ENCODE assay signal across 22 cellular contexts in genomic region chr12:98253207-98253606, GRCh38.
DNase-seq lines count a peak whose midpoint lies in the region; ATAC-seq lines count a peak whose summit lies in the region.
"Had no signal": no experiment of that assay in that cellular context is flagged by ENCODE, and none has a peak within 500 bp of the region (broad histone marks: within the 10 kb centered on the region; RNA-seq: fewer than 3 reads in every experiment).

No MANE protein-coding gene starts in this region.

- WGBS in aorta, 2 donors, result 15 to 35% methylated on average over 5 of the region's 5 CpGs

- H3K9me3 Mint-ChIP-seq in activated naive CD8-positive, alpha-beta T cell treated with anti-CD3 and anti-CD28 coated beads, Interleukin-2, amount 50 U/mL, for 24 hours, result no peaks in the 10 kb centered on the region
- H3K9me3 Mint-ChIP-seq: activated naive CD4-positive, alpha-beta T cell treated with anti-CD3 and anti-CD28 coated beads, Interleukin-2, amount 10 ng/mL, durations not matched to agents 7 days and 5 days; dendritic cell treated with granulocyte-macrophage colony-stimulating factor and Interleukin-4, amounts not matched to agents 40 ng/mL and 50 ng/mL, for 4 days; stimulated activated naive CD8-positive, alpha-beta T cell treated with anti-CD3 and anti-CD28 coated beads, Interleukin-15, amount 100 ng/mL, for 72 hours had no signal

- peak; percentile 96 for DNase-seq in DMS153 (lab: John Stamatoyannopoulos, UW)
- DNase-seq in NCI-H1417 (lab: John Stamatoyannopoulos, UW), result peak; percentile 66 to 95 (median 91)
- peak; percentile 71 for DNase-seq in NCI-H345 treated with DMSO at 0.1 percent for 48 hours (lab: John Stamatoyannopoulos, UW; ENCODE audit: unreplicated experiment)
- peak; percentile 70 for DNase-seq in left kidney (ENCODE audit: low read depth, low spot score)
- no peak for DNase-seq in pons (ENCODE audit: low spot score)
- no peak for DNase-seq in C1 segment of cervical spinal cord (lab: John Stamatoyannopoulos, UW)
- DNase-seq in activated naive CD8-positive, alpha-beta T cell treated with anti-CD3 and anti-CD28 coated beads, Interleukin-2, amount 50 U/mL, for 24 hours, result no peak
- DNase-seq in aorta, result no peak
- DNase-seq: activated CD4-positive, alpha-beta T cell treated with anti-CD3 and anti-CD28 coated beads for 36 hours; activated naive CD4-positive, alpha-beta T cell treated with anti-CD3 and anti-CD28 coated beads, Interleukin-2, amount 10 ng/mL, durations not matched to agents 7 days and 5 days; activated T-cell treated with anti-CD3 and anti-CD28 coated beads, Interleukin-2, amount 50 U/mL, for 48 hours; BE2C; kidney glomerular epithelial cell; mammary epithelial cell; MG63; nucleus accumbens; Peyer's patch; SJCRH30; stimulated activated naive CD8-positive, alpha-beta T cell treated with anti-CD3 and anti-CD28 coated beads, Interleukin-15, amount 100 ng/mL, for 72 hours; transverse colon had no signal

- no peaks in the 10 kb centered on the region for H3K9me3 ChIP-seq in aorta (ENCODE audit: control insufficient read depth, low read length)
- H3K9me3 ChIP-seq: A549, BE2C, MG63, Peyer's patch, SJCRH30, transverse colon had no signal

- H3K27ac Mint-ChIP-seq in activated naive CD8-positive, alpha-beta T cell treated with anti-CD3 and anti-CD28 coated beads, Interleukin-2, amount 50 U/mL, for 24 hours, result no peak overlapping the region
- H3K27ac Mint-ChIP-seq: activated CD4-positive, alpha-beta T cell treated with anti-CD3 and anti-CD28 coated beads for 36 hours; activated naive CD4-positive, alpha-beta T cell treated with anti-CD3 and anti-CD28 coated beads, Interleukin-2, amount 10 ng/mL, durations not matched to agents 7 days and 5 days; dendritic cell treated with granulocyte-macrophage colony-stimulating factor and Interleukin-4, amounts not matched to agents 40 ng/mL and 50 ng/mL, for 4 days; stimulated activated naive CD8-positive, alpha-beta T cell treated with anti-CD3 and anti-CD28 coated beads, Interleukin-15, amount 100 ng/mL, for 72 hours had no signal

- no peak overlapping the region for H3K27ac ChIP-seq in aorta (ENCODE audit: low read depth in 1 of 2, low read length in 2 of 2)
- H3K27ac ChIP-seq: A549, Peyer's patch, SJCRH30, transverse colon had no signal

- ATAC-seq in activated naive CD8-positive, alpha-beta T cell treated with anti-CD3 and anti-CD28 coated beads, Interleukin-2, amount 50 U/mL, for 24 hours, result no peak
- ATAC-seq in aorta (ENCODE audit: low FRiP score), result no peak
- ATAC-seq: A549; activated CD4-positive, alpha-beta T cell treated with anti-CD3 and anti-CD28 coated beads for 36 hours; stimulated activated naive CD8-positive, alpha-beta T cell treated with anti-CD3 and anti-CD28 coated beads, Interleukin-15, amount 100 ng/mL, for 72 hours had no signal

- no peaks in the 10 kb centered on the region for H3K4me1 ChIP-seq in aorta (ENCODE audit: control insufficient read depth in 1 of 2, insufficient read depth in 2 of 2, low read length in 2 of 2)
- H3K4me1 ChIP-seq: A549, BE2C, Peyer's patch, SJCRH30, transverse colon had no signal

- H3K4me3 ChIP-seq in aorta (ENCODE audit: low read length in 2 of 2), result no peak overlapping the region
- H3K4me3 ChIP-seq: A549, MG63, Peyer's patch, SJCRH30, transverse colon had no signal

- no peaks in the 10 kb centered on the region for H3K27me3 Mint-ChIP-seq in activated naive CD8-positive, alpha-beta T cell treated with anti-CD3 and anti-CD28 coated beads, Interleukin-2, amount 50 U/mL, for 24 hours
- H3K27me3 Mint-ChIP-seq: activated naive CD4-positive, alpha-beta T cell treated with anti-CD3 and anti-CD28 coated beads, Interleukin-2, amount 10 ng/mL, durations not matched to agents 7 days and 5 days; dendritic cell treated with granulocyte-macrophage colony-stimulating factor and Interleukin-4, amounts not matched to agents 40 ng/mL and 50 ng/mL, for 4 days; stimulated activated naive CD8-positive, alpha-beta T cell treated with anti-CD3 and anti-CD28 coated beads, Interleukin-15, amount 100 ng/mL, for 72 hours had no signal

- H3K36me3 Mint-ChIP-seq in activated naive CD8-positive, alpha-beta T cell treated with anti-CD3 and anti-CD28 coated beads, Interleukin-2, amount 50 U/mL, for 24 hours (ENCODE audit: low read depth), result no peaks in the 10 kb centered on the region
- H3K36me3 Mint-ChIP-seq: activated naive CD4-positive, alpha-beta T cell treated with anti-CD3 and anti-CD28 coated beads, Interleukin-2, amount 10 ng/mL, durations not matched to agents 7 days and 5 days had no signal

- no peaks in the 10 kb centered on the region for H3K36me3 ChIP-seq in aorta (ENCODE audit: control insufficient read depth in 1 of 2, insufficient read depth in 2 of 2, low read length in 1 of 2)
- H3K36me3 ChIP-seq: BE2C, MG63, Peyer's patch, SJCRH30, transverse colon had no signal

- no peak overlapping the region for H3K4me3 Mint-ChIP-seq in activated naive CD8-positive, alpha-beta T cell treated with anti-CD3 and anti-CD28 coated beads, Interleukin-2, amount 50 U/mL, for 24 hours
- H3K4me3 Mint-ChIP-seq: activated CD4-positive, alpha-beta T cell treated with anti-CD3 and anti-CD28 coated beads for 36 hours; activated naive CD4-positive, alpha-beta T cell treated with anti-CD3 and anti-CD28 coated beads, Interleukin-2, amount 10 ng/mL, durations not matched to agents 7 days and 5 days; dendritic cell treated with granulocyte-macrophage colony-stimulating factor and Interleukin-4, amounts not matched to agents 40 ng/mL and 50 ng/mL, for 4 days; stimulated activated naive CD8-positive, alpha-beta T cell treated with anti-CD3 and anti-CD28 coated beads, Interleukin-15, amount 100 ng/mL, for 72 hours had no signal

- H3K4me1 Mint-ChIP-seq in activated naive CD8-positive, alpha-beta T cell treated with anti-CD3 and anti-CD28 coated beads, Interleukin-2, amount 50 U/mL, for 24 hours, result no peaks in the 10 kb centered on the region
- H3K4me1 Mint-ChIP-seq: activated CD4-positive, alpha-beta T cell treated with anti-CD3 and anti-CD28 coated beads for 36 hours; activated naive CD4-positive, alpha-beta T cell treated with anti-CD3 and anti-CD28 coated beads, Interleukin-2, amount 10 ng/mL, durations not matched to agents 7 days and 5 days; stimulated activated naive CD8-positive, alpha-beta T cell treated with anti-CD3 and anti-CD28 coated beads, Interleukin-15, amount 100 ng/mL, for 72 hours had no signal

- no peaks in the 10 kb centered on the region for H3K27me3 ChIP-seq in aorta (ENCODE audit: control insufficient read depth in 1 of 2, insufficient read depth in 2 of 2, low read length in 1 of 2)
- H3K27me3 ChIP-seq: BE2C, MG63, Peyer's patch, SJCRH30, transverse colon had no signal

- intact Hi-C loops in aorta (cut with DNase I), result no loop called here

Comparison
In these comparisons a context has a peak if more than half of its experiments do, and no peak if none do; other contexts are left out.
1. DNase-seq: peak in DMS153 (single experiment), NCI-H1417 (3 of 3), NCI-H345 treated with DMSO at 0.1 percent for 48 hours (single experiment) and left kidney (single experiment); none in pons (single experiment), C1 segment of cervical spinal cord (0 of 14), activated naive CD8-positive, alpha-beta T cell treated with anti-CD3 and anti-CD28 coated beads, Interleukin-2, amount 50 U/mL, for 24 hours (single experiment) and aorta (0 of 2).